Comparison of ENCODE assay signal across 1 cellular context in the genomic region with DNA sequence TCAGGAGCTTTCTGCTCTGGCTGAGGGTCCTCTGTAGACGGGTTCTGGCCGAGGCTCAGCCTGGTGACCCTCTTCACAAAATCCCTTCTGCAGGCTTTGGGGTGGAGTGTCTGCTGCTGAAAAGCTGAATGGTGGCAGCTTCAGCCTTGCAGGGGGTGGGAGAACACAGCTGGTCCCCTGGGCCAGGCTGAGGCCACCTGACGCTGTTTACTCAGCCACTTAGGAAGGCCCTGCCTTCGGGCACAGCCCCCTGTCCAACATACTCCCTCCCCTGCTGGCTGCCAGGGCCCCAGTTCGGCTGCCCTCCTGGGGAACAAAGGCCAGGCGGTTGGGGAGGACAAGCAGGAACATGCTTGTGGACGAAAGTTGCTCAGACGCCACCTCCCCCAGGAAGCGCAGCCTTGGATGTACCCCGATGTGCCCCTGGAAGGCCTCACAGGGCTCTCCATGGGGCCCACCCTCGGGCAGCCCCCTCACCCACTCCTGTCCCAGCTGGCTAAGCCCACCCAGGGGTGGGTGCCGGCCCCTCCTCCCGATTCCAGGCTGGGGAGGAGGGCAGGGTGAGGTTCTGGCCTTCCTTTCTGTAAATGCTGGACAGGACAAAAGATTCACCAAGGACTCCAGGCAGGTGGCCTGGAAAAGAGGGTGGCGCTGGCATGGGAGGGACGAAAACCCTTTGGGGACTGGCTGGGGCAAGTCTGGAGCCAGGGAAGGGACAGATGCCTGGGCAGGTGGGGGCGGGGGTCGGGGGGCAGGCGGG.
TF ChIP-seq lines count a peak whose summit lies in the region.

A gene (minus strand): TSS at position 130 of the 760 bp plus-strand sequence. CDS start 271 bp downstream, outside the sequence.

TF ChIP-seq in HepG2, 621 proteins besides CTCF, POLR2A, EP300 and RAD21 (continued from another document and continues in another):
- TF ChIP-seq, protein P1, sequence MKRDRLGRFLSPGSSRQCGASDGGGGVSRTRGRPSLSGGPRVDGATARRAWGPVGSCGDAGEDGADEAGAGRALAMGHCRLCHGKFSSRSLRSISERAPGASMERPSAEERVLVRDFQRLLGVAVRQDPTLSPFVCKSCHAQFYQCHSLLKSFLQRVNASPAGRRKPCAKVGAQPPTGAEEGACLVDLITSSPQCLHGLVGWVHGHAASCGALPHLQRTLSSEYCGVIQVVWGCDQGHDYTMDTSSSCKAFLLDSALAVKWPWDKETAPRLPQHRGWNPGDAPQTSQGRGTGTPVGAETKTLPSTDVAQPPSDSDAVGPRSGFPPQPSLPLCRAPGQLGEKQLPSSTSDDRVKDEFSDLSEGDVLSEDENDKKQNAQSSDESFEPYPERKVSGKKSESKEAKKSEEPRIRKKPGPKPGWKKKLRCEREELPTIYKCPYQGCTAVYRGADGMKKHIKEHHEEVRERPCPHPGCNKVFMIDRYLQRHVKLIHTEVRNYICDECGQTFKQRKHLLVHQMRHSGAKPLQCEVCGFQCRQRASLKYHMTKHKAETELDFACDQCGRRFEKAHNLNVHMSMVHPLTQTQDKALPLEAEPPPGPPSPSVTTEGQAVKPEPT (CRISPR knock-in tag; IDR thresholded peaks at IDR 0.05; ENCODE audit: low read depth) = no peak
- TF ChIP-seq ZSCAN25 (CRISPR knock-in tag; IDR thresholded peaks at IDR 0.05) = peak; percentile 66
- 0 out of 2 replicates have a peak, but pooled peaks have one; percentile 66 for TF ChIP-seq NKX3-1 (CRISPR knock-in tag; IDR thresholded peaks at IDR 0.05)
- peak; percentile 41; the same call in 1 of the 2 replicates for TF ChIP-seq RXRB (CRISPR knock-in tag; IDR thresholded peaks at IDR 0.05; ENCODE audit: borderline replicate concordance)
- TF ChIP-seq, protein P2, sequence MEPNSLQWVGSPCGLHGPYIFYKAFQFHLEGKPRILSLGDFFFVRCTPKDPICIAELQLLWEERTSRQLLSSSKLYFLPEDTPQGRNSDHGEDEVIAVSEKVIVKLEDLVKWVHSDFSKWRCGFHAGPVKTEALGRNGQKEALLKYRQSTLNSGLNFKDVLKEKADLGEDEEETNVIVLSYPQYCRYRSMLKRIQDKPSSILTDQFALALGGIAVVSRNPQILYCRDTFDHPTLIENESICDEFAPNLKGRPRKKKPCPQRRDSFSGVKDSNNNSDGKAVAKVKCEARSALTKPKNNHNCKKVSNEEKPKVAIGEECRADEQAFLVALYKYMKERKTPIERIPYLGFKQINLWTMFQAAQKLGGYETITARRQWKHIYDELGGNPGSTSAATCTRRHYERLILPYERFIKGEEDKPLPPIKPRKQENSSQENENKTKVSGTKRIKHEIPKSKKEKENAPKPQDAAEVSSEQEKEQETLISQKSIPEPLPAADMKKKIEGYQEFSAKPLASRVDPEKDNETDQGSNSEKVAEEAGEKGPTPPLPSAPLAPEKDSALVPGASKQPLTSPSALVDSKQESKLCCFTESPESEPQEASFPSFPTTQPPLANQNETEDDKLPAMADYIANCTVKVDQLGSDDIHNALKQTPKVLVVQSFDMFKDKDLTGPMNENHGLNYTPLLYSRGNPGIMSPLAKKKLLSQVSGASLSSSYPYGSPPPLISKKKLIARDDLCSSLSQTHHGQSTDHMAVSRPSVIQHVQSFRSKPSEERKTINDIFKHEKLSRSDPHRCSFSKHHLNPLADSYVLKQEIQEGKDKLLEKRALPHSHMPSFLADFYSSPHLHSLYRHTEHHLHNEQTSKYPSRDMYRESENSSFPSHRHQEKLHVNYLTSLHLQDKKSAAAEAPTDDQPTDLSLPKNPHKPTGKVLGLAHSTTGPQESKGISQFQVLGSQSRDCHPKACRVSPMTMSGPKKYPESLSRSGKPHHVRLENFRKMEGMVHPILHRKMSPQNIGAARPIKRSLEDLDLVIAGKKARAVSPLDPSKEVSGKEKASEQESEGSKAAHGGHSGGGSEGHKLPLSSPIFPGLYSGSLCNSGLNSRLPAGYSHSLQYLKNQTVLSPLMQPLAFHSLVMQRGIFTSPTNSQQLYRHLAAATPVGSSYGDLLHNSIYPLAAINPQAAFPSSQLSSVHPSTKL (CRISPR knock-in tag; IDR thresholded peaks at IDR 0.05) = peak; percentile 59; the same call in 1 of the 2 replicates
- peak; percentile 39; the same call in 1 of the 2 replicates for TF ChIP-seq ZBTB42 (CRISPR knock-in tag; IDR thresholded peaks at IDR 0.05)
- TF ChIP-seq, protein P3, sequence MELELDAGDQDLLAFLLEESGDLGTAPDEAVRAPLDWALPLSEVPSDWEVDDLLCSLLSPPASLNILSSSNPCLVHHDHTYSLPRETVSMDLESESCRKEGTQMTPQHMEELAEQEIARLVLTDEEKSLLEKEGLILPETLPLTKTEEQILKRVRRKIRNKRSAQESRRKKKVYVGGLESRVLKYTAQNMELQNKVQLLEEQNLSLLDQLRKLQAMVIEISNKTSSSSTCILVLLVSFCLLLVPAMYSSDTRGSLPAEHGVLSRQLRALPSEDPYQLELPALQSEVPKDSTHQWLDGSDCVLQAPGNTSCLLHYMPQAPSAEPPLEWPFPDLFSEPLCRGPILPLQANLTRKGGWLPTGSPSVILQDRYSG (CRISPR knock-in tag; IDR thresholded peaks at IDR 0.05) = no peak
- no peak for TF ChIP-seq MXD4 (CRISPR knock-in tag; IDR thresholded peaks at IDR 0.05)
- 0 out of 2 replicates have a peak, but pooled peaks have one; percentile 6 for TF ChIP-seq FOSL2 (CRISPR knock-in tag; IDR thresholded peaks at IDR 0.05)
- TF ChIP-seq KAT8 (CRISPR knock-in tag; IDR thresholded peaks at IDR 0.05) = peak; percentile 62; the same call in 1 of the 2 replicates
- TF ChIP-seq ELF1 (CRISPR knock-in tag; IDR thresholded peaks at IDR 0.05) = peak; percentile 56; the same call in 1 of the 2 replicates
- TF ChIP-seq EHMT2 (IDR thresholded peaks at IDR 0.05; ENCODE audit: borderline replicate concordance, low read depth, low read length) = no peak
- no peak for TF ChIP-seq ATF7 (IDR thresholded peaks at IDR 0.05)
- TF ChIP-seq ATF7 (CRISPR knock-in tag; IDR thresholded peaks at IDR 0.05) = no peak
- TF ChIP-seq, protein P4, sequence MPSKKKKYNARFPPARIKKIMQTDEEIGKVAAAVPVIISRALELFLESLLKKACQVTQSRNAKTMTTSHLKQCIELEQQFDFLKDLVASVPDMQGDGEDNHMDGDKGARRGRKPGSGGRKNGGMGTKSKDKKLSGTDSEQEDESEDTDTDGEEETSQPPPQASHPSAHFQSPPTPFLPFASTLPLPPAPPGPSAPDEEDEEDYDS (CRISPR knock-in tag; IDR thresholded peaks at IDR 0.05) = peak; percentile 84
- 0 out of 2 replicates have a peak, but pooled peaks have one; percentile 25 for TF ChIP-seq ZNF605 (CRISPR knock-in tag; IDR thresholded peaks at IDR 0.05)
- TF ChIP-seq TARDBP (CRISPR knock-in tag; IDR thresholded peaks at IDR 0.05) = peak; percentile 78; the same call in 1 of the 2 replicates
- peak; percentile 57; the same call in 1 of the 2 replicates for TF ChIP-seq KDM2A (CRISPR knock-in tag; IDR thresholded peaks at IDR 0.05; ENCODE audit: borderline replicate concordance, low read depth)
- TF ChIP-seq NFYB (CRISPR knock-in tag; IDR thresholded peaks at IDR 0.05) = peak; percentile 43; the same call in 1 of the 2 replicates
- no peak for TF ChIP-seq PRMT3 (CRISPR knock-in tag; IDR thresholded peaks at IDR 0.05; ENCODE audit: borderline replicate concordance, low read depth)
- TF ChIP-seq, protein P5, sequence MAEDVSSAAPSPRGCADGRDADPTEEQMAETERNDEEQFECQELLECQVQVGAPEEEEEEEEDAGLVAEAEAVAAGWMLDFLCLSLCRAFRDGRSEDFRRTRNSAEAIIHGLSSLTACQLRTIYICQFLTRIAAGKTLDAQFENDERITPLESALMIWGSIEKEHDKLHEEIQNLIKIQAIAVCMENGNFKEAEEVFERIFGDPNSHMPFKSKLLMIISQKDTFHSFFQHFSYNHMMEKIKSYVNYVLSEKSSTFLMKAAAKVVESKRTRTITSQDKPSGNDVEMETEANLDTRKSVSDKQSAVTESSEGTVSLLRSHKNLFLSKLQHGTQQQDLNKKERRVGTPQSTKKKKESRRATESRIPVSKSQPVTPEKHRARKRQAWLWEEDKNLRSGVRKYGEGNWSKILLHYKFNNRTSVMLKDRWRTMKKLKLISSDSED (CRISPR knock-in tag; IDR thresholded peaks at IDR 0.05) = no peak
- peak; percentile 78 for TF ChIP-seq RXRA (CRISPR knock-in tag; IDR thresholded peaks at IDR 0.05)
- TF ChIP-seq ZNF331 (CRISPR knock-in tag; IDR thresholded peaks at IDR 0.05) = peak; percentile 62
- TF ChIP-seq POLR2AphosphoS5 (IDR thresholded peaks at IDR 0.05; ENCODE audit: low read depth, low read length) = peak; percentile 73; the same call in 1 of the 2 replicates
- TF ChIP-seq ZNF598 (CRISPR knock-in tag; IDR thresholded peaks at IDR 0.05; ENCODE audit: borderline replicate concordance) = 0 out of 2 replicates have a peak, but pooled peaks have one; percentile 9
- TF ChIP-seq, protein P6, sequence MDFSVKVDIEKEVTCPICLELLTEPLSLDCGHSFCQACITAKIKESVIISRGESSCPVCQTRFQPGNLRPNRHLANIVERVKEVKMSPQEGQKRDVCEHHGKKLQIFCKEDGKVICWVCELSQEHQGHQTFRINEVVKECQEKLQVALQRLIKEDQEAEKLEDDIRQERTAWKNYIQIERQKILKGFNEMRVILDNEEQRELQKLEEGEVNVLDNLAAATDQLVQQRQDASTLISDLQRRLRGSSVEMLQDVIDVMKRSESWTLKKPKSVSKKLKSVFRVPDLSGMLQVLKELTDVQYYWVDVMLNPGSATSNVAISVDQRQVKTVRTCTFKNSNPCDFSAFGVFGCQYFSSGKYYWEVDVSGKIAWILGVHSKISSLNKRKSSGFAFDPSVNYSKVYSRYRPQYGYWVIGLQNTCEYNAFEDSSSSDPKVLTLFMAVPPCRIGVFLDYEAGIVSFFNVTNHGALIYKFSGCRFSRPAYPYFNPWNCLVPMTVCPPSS (IDR thresholded peaks at IDR 0.05) = no peak
- TF ChIP-seq FOXK1 (CRISPR knock-in tag; IDR thresholded peaks at IDR 0.05; ENCODE audit: borderline replicate concordance, low read depth) = peak; percentile 27; the same call in 1 of the 2 replicates
- TF ChIP-seq CCDC6 (CRISPR knock-in tag; IDR thresholded peaks at IDR 0.05) = 0 out of 2 replicates have a peak, but pooled peaks have one; percentile 28
- TF ChIP-seq DMAP1 (CRISPR knock-in tag; IDR thresholded peaks at IDR 0.05) = 0 out of 2 replicates have a peak, but pooled peaks have one; percentile 71
- no peak for TF ChIP-seq SOX6 (IDR thresholded peaks at IDR 0.05)
- TF ChIP-seq SOX6 (CRISPR knock-in tag; IDR thresholded peaks at IDR 0.05) = peak; percentile 71
- peak; percentile 62; the same call in 1 of the 2 replicates for TF ChIP-seq ATF7-NPFF (CRISPR knock-in tag; IDR thresholded peaks at IDR 0.05; ENCODE audit: low read depth)
- TF ChIP-seq, protein P7, sequence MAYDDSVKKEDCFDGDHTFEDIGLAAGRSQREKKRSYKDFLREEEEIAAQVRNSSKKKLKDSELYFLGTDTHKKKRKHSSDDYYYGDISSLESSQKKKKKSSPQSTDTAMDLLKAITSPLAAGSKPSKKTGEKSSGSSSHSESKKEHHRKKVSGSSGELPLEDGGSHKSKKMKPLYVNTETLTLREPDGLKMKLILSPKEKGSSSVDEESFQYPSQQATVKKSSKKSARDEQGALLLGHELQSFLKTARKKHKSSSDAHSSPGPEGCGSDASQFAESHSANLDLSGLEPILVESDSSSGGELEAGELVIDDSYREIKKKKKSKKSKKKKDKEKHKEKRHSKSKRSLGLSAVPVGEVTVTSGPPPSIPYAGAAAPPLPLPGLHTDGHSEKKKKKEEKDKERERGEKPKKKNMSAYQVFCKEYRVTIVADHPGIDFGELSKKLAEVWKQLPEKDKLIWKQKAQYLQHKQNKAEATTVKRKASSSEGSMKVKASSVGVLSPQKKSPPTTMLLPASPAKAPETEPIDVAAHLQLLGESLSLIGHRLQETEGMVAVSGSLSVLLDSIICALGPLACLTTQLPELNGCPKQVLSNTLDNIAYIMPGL (CRISPR knock-in tag; IDR thresholded peaks at IDR 0.05; ENCODE audit: borderline replicate concordance in 1 of 2, low read depth in 1 of 2) = peak in 1 of 2 experiments; percentile 84; a peak in 2 of 4 replicates
- no peak for TF ChIP-seq ZNF10 (CRISPR knock-in tag; IDR thresholded peaks at IDR 0.05; ENCODE audit: borderline replicate concordance, low read depth)
- 0 out of 2 replicates have a peak, but pooled peaks have one; percentile 23 for TF ChIP-seq PHF20 (CRISPR knock-in tag; IDR thresholded peaks at IDR 0.05)
- no peak for TF ChIP-seq ADNP (CRISPR knock-in tag; IDR thresholded peaks at IDR 0.05)
- TF ChIP-seq GATAD2A (CRISPR knock-in tag; IDR thresholded peaks at IDR 0.05) = peak; percentile 81
- TF ChIP-seq YEATS4 (CRISPR knock-in tag; IDR thresholded peaks at IDR 0.05; ENCODE audit: borderline replicate concordance) = peak; percentile 43; the same call in 1 of the 2 replicates
- TF ChIP-seq ASH2L (IDR thresholded peaks at IDR 0.05; ENCODE audit: insufficient read length, low read depth, low read length) = peak; percentile 39
- TF ChIP-seq, protein P8, sequence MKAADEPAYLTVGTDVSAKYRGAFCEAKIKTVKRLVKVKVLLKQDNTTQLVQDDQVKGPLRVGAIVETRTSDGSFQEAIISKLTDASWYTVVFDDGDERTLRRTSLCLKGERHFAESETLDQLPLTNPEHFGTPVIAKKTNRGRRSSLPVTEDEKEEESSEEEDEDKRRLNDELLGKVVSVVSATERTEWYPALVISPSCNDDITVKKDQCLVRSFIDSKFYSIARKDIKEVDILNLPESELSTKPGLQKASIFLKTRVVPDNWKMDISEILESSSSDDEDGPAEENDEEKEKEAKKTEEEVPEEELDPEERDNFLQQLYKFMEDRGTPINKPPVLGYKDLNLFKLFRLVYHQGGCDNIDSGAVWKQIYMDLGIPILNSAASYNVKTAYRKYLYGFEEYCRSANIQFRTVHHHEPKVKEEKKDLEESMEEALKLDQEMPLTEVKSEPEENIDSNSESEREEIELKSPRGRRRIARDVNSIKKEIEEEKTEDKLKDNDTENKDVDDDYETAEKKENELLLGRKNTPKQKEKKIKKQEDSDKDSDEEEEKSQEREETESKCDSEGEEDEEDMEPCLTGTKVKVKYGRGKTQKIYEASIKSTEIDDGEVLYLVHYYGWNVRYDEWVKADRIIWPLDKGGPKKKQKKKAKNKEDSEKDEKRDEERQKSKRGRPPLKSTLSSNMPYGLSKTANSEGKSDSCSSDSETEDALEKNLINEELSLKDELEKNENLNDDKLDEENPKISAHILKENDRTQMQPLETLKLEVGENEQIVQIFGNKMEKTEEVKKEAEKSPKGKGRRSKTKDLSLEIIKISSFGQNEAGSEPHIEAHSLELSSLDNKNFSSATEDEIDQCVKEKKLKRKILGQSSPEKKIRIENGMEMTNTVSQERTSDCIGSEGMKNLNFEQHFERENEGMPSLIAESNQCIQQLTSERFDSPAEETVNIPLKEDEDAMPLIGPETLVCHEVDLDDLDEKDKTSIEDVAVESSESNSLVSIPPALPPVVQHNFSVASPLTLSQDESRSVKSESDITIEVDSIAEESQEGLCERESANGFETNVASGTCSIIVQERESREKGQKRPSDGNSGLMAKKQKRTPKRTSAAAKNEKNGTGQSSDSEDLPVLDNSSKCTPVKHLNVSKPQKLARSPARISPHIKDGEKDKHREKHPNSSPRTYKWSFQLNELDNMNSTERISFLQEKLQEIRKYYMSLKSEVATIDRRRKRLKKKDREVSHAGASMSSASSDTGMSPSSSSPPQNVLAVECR (CRISPR knock-in tag; IDR thresholded peaks at IDR 0.05; ENCODE audit: borderline replicate concordance) = peak; percentile 82; the same call in 1 of the 2 replicates
- peak; percentile 80; the same call in 1 of the 2 replicates for TF ChIP-seq REPIN1 (CRISPR knock-in tag; IDR thresholded peaks at IDR 0.05; ENCODE audit: borderline replicate concordance, low read depth)
- peak; percentile 47; the same call in 1 of the 2 replicates for TF ChIP-seq ZMYM3 (CRISPR knock-in tag; IDR thresholded peaks at IDR 0.05)
- peak; percentile 82 for TF ChIP-seq XRCC5 (optimal IDR thresholded peaks at IDR 0.05; ENCODE audit: low read length)
- TF ChIP-seq ZNF232 (CRISPR knock-in tag; IDR thresholded peaks at IDR 0.05; ENCODE audit: borderline replicate concordance) = no peak
